22 cellular contexts compared by ENCODE assay signal in the genomic region with DNA sequence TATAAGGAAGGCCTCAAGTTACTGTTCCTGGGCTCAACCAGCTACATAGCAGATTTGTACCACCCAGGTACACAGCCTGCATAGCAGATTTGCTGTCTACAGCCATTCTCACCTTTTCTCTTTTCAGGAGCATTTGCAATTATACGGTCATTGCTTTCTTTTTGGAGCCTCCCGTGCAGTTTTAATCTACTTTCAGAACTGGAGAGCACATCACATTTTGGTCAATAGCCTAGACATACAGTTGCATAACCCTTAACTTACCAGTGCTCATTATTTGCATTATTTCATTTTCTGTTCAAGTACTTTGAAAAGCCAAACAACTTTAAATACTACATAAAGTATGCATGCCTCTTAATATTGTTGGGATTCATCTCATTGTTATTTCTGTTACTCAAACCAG.
DNase-seq lines count a peak whose midpoint lies in the region; ATAC-seq, FAIRE-seq and TF ChIP-seq lines count a peak whose summit lies in the region.
"Had no signal": no experiment of that assay in that cellular context is flagged by ENCODE, and none has a peak within 500 bp of the region (broad histone marks: within the 10 kb centered on the region; RNA-seq: fewer than 3 reads in every experiment).

No MANE protein-coding gene starts in this region.

- peaks cover 16 to 65% (median 63%) of the 10 kb centered on the region in 3 donors for H3K36me3 Mint-ChIP-seq in immature natural killer cell

- H3K4me3 ChIP-seq in right lobe of liver (no peak overlapping the region), right cardiac atrium (ENCODE audit: low read length) (no peak overlapping the region)
- H3K4me3 ChIP-seq: A549; BLaER1 treated with 17β-estradiol and CSF1 and Interleukin-3, amounts not matched to agents 10 nM and 100 nM had no signal

- H3K4me3 Mint-ChIP-seq in immature natural killer cell: no peak overlapping the region
- H3K4me3 Mint-ChIP-seq: B cell; CD4-positive, alpha-beta T cell; CD8-positive, alpha-beta T cell had no signal

- DNase-seq in GM12892 (ENCODE audit: insufficient read length) (no peak), GM19239 (ENCODE audit: insufficient read length, low spot score) (no peak), immature natural killer cell (no peak), right lobe of liver (no peak), NCI-H2227 (lab: John Stamatoyannopoulos, UW; ENCODE audit: unreplicated experiment) (no peak), 8988T (no peak), right cardiac atrium (no peak)
- DNase-seq: AML-193; Caco-2; Calu3; CD4-positive, alpha-beta T cell; CD8-positive, alpha-beta T cell; DMS79 treated with DMSO at 0.1 percent for 48 hours; GF-D8 had no signal

- ATAC-seq in right lobe of liver (peak; percentile 45 to 64 (median 62)), right cardiac atrium (no peak)
- ATAC-seq: A549; CD8-positive, alpha-beta T cell had no signal

- H3K27ac ChIP-seq in right lobe of liver: peak overlapping the region in 1 of 3 donors; percentile 26
- no peak overlapping the region for H3K27ac ChIP-seq in right cardiac atrium (ENCODE audit: low read length)
- H3K27ac ChIP-seq: A549; BLaER1 treated with 17β-estradiol and CSF1 and Interleukin-3, amounts not matched to agents 10 nM and 100 nM; C4-2B had no signal

- TF ChIP-seq POLR2A in GM12892 (IDR thresholded peaks at IDR 0.05; ENCODE audit: low read depth, low read length) (no peak), right lobe of liver (IDR thresholded peaks at IDR 0.05) (no peak)

- peaks cover 0 to 5% (median 0%) of the 10 kb centered on the region in 3 donors for H3K27me3 Mint-ChIP-seq in immature natural killer cell (ENCODE audit: low read depth in 3 of 3)
- H3K27me3 Mint-ChIP-seq: B cell; CD4-positive, alpha-beta T cell had no signal

- H3K27me3 ChIP-seq in right lobe of liver: no peaks in the 10 kb centered on the region
- H3K27me3 ChIP-seq in right cardiac atrium (ENCODE audit: control insufficient read depth, insufficient read depth): no peaks in the 10 kb centered on the region
- H3K27me3 ChIP-seq: BLaER1 treated with 17β-estradiol and CSF1 and Interleukin-3, amounts not matched to agents 10 nM and 100 nM had no signal

- 26% methylated on average over 2 of the region's 2 CpGs for WGBS in right lobe of liver (ENCODE audit: insufficient coverage, low coverage, low lambda C conversion rate, missing lambda C conversion rate)
- WGBS in right cardiac atrium: 71% methylated on average over 2 of the region's 2 CpGs

- no peaks in the 10 kb centered on the region for H3K9me3 ChIP-seq in right lobe of liver
- H3K9me3 ChIP-seq in right cardiac atrium (ENCODE audit: control insufficient read depth, low read length): no peaks in the 10 kb centered on the region
- H3K9me3 ChIP-seq: A549, Caco-2 had no signal

- TF ChIP-seq CTCF in right lobe of liver (IDR thresholded peaks at IDR 0.05): no peak

- H3K36me3 ChIP-seq in right lobe of liver: peaks cover 2 to 76% (median 33%) of the 10 kb centered on the region in 4 donors

- H3K4me1 ChIP-seq in right lobe of liver: peaks cover 0 to 23% (median 5%) of the 10 kb centered on the region in 4 donors
- no peaks in the 10 kb centered on the region for H3K4me1 ChIP-seq in right cardiac atrium (ENCODE audit: control insufficient read depth, insufficient read depth, low read length)
- H3K4me1 ChIP-seq: A549; BLaER1 treated with 17β-estradiol and CSF1 and Interleukin-3, amounts not matched to agents 10 nM and 100 nM; Caco-2 had no signal

- H3K9me3 Mint-ChIP-seq in immature natural killer cell: no peaks in the 10 kb centered on the region
- H3K9me3 Mint-ChIP-seq: CD4-positive, alpha-beta T cell; CD8-positive, alpha-beta T cell had no signal

- H3K27ac Mint-ChIP-seq in immature natural killer cell: peak overlapping the region in 5 of 6 donors; percentile 6 to 53 (median 14)
- H3K27ac Mint-ChIP-seq: B cell; CD4-positive, alpha-beta T cell; CD8-positive, alpha-beta T cell had no signal

- intact Hi-C loops in right lobe of liver (cut with DNase I): no loop called here
- intact Hi-C loops in right cardiac atrium (cut with DNase I): no loop called here

- peak; percentile 21 for FAIRE-seq in GM12892 (lab: Jason Lieb, UNC)
- peak; percentile 28 for FAIRE-seq in GM19239 (lab: Jason Lieb, UNC)
- FAIRE-seq: A549, D721Med, G401.6, GM12891, GM18507 had no signal

- H3K4me1 Mint-ChIP-seq in immature natural killer cell: peaks cover 7 to 24% of the 10 kb centered on the region in 2 donors
- H3K4me1 Mint-ChIP-seq: B cell had no signal

Comparison
In these comparisons a context has a peak if more than half of its experiments do, and no peak if none do; other contexts are left out.
1. ATAC-seq: peak in right lobe of liver (4 of 4); none in right cardiac atrium (0 of 2).